In genomic region chr16:49346459-49346858, GRCh38 we compare ENCODE assay signal across 40 cellular contexts. TPM values are rescaled to one million over a fixed set of nuclear protein-coding genes. Genes with fewer than 3 reads are reported as not detected.
"Had no signal": no experiment of that assay in that cellular context is flagged by ENCODE, and none has a peak within 500 bp of the region (broad histone marks: within the 10 kb centered on the region; RNA-seq: fewer than 3 reads in every experiment).

No MANE protein-coding gene starts in this region.

- H3K9me3 ChIP-seq: adrenal gland, ascending aorta, body of pancreas, breast epithelium had no signal

- H3K36me3 Mint-ChIP-seq: activated naive CD4-positive, alpha-beta T cell treated with anti-CD3 and anti-CD28 coated beads, Interleukin-2, amount 10 ng/mL, durations not matched to agents 7 days and 5 days; activated naive CD4-positive, alpha-beta T cell treated with anti-CD3 and anti-CD28 coated beads, Interleukin-2, amount 50 U/mL, for 24 hours; activated naive CD4-positive, alpha-beta T cell treated with anti-CD3 and anti-CD28 coated beads, Interleukin-2, amount 50 U/mL, for 72 hours; activated naive CD8-positive, alpha-beta T cell; activated naive CD8-positive, alpha-beta T cell treated with anti-CD3 and anti-CD28 coated beads for 36 hours; activated naive CD8-positive, alpha-beta T cell treated with anti-CD3 and anti-CD28 coated beads, Interleukin-2, amount 10 ng/mL, durations not matched to agents 7 days and 5 days; brain had no signal

- H3K36me3 ChIP-seq: adrenal gland, ascending aorta, brain microvascular endothelial cell, breast epithelium, cardiac muscle cell had no signal

- H3K9me3 Mint-ChIP-seq: activated naive CD4-positive, alpha-beta T cell treated with anti-CD3 and anti-CD28 coated beads for 36 hours; activated naive CD4-positive, alpha-beta T cell treated with anti-CD3 and anti-CD28 coated beads, Interleukin-2, amount 10 ng/mL, durations not matched to agents 7 days and 5 days; activated naive CD4-positive, alpha-beta T cell treated with anti-CD3 and anti-CD28 coated beads, Interleukin-2, amount 50 U/mL, for 24 hours; activated naive CD4-positive, alpha-beta T cell treated with anti-CD3 and anti-CD28 coated beads, Interleukin-2, amount 50 U/mL, for 72 hours; activated naive CD8-positive, alpha-beta T cell treated with anti-CD3 and anti-CD28 coated beads for 36 hours; activated naive CD8-positive, alpha-beta T cell treated with anti-CD3 and anti-CD28 coated beads, Interleukin-2, amount 10 ng/mL, durations not matched to agents 7 days and 5 days; activated naive CD8-positive, alpha-beta T cell treated with anti-CD3 and anti-CD28 coated beads, Interleukin-2, amount 50 U/mL, for 24 hours; activated T-cell treated with anti-CD3 and anti-CD28 coated beads, Interleukin-2, amount 50 U/mL, for 24 hours; activated T-cell treated with anti-CD3 and anti-CD28 coated beads, Interleukin-2, amount 50 U/mL, for 4 hours; activated T-cell treated with anti-CD3 and anti-CD28 coated beads, Interleukin-2, amount 50 U/mL, for 72 hours; activated T-helper 1 cell treated with anti-CD3 and anti-CD28 coated beads, Interleukin-12 subunit alpha, Interleukin-12 subunit beta, Interleukin-2, Interleukin-4 antibody, amounts not matched to agents 30 ng/mL and 10 ng/mL and 1 ng/mL, durations not matched to agents 14 hours and 24 hours and 36 hours; activated T-helper 17 cell treated with anti-CD3 and anti-CD28 coated beads, Interleukin-2, amount 50 U/mL, for 72 hours; activated T-helper 2 cell treated with anti-CD3 and anti-CD28 coated beads, Interferon-gamma antibody, Interleukin-2, Interleukin-4, amounts not matched to agents 10 μg/mL and 5 μg/mL and 100 μg/mL, durations not matched to agents 14 hours and 24 hours and 36 hours; central memory CD8-positive, alpha-beta T cell had no signal

- H3K4me3 ChIP-seq: adrenal gland, ascending aorta, body of pancreas, breast epithelium, cardiac muscle cell had no signal

- H3K27ac Mint-ChIP-seq: activated naive CD4-positive, alpha-beta T cell treated with anti-CD3 and anti-CD28 coated beads for 36 hours; activated naive CD4-positive, alpha-beta T cell treated with anti-CD3 and anti-CD28 coated beads, Interleukin-2, amount 10 ng/mL, durations not matched to agents 7 days and 5 days; activated naive CD4-positive, alpha-beta T cell treated with anti-CD3 and anti-CD28 coated beads, Interleukin-2, amount 50 U/mL, for 24 hours; activated naive CD4-positive, alpha-beta T cell treated with anti-CD3 and anti-CD28 coated beads, Interleukin-2, amount 50 U/mL, for 72 hours; activated naive CD8-positive, alpha-beta T cell; activated naive CD8-positive, alpha-beta T cell treated with anti-CD3 and anti-CD28 coated beads for 36 hours; activated naive CD8-positive, alpha-beta T cell treated with anti-CD3 and anti-CD28 coated beads, Interleukin-2, amount 10 ng/mL, durations not matched to agents 7 days and 5 days; activated naive CD8-positive, alpha-beta T cell treated with anti-CD3 and anti-CD28 coated beads, Interleukin-2, amount 50 U/mL, for 24 hours; activated T-cell treated with anti-CD3 and anti-CD28 coated beads, Interleukin-2, amount 50 U/mL, for 24 hours; activated T-cell treated with anti-CD3 and anti-CD28 coated beads, Interleukin-2, amount 50 U/mL, for 72 hours; activated T-helper 1 cell treated with anti-CD3 and anti-CD28 coated beads, Interleukin-12 subunit alpha, Interleukin-12 subunit beta, Interleukin-2, Interleukin-4 antibody, amounts not matched to agents 30 ng/mL and 10 ng/mL and 1 ng/mL, durations not matched to agents 14 hours and 24 hours and 36 hours; activated T-helper 17 cell treated with anti-CD3 and anti-CD28 coated beads, Interleukin-2, amount 50 U/mL, for 72 hours; activated T-helper 2 cell treated with anti-CD3 and anti-CD28 coated beads, Interferon-gamma antibody, Interleukin-2, Interleukin-4, amounts not matched to agents 10 μg/mL and 5 μg/mL and 100 μg/mL, durations not matched to agents 14 hours and 24 hours and 36 hours; brain had no signal

- H3K4me3 Mint-ChIP-seq: activated naive CD4-positive, alpha-beta T cell treated with anti-CD3 and anti-CD28 coated beads for 36 hours; activated naive CD4-positive, alpha-beta T cell treated with anti-CD3 and anti-CD28 coated beads, Interleukin-2, amount 10 ng/mL, durations not matched to agents 7 days and 5 days; activated naive CD4-positive, alpha-beta T cell treated with anti-CD3 and anti-CD28 coated beads, Interleukin-2, amount 50 U/mL, for 24 hours; activated naive CD8-positive, alpha-beta T cell; activated naive CD8-positive, alpha-beta T cell treated with anti-CD3 and anti-CD28 coated beads for 36 hours; activated naive CD8-positive, alpha-beta T cell treated with anti-CD3 and anti-CD28 coated beads, Interleukin-2, amount 10 ng/mL, durations not matched to agents 7 days and 5 days; activated naive CD8-positive, alpha-beta T cell treated with anti-CD3 and anti-CD28 coated beads, Interleukin-2, amount 50 U/mL, for 24 hours; activated T-cell treated with anti-CD3 and anti-CD28 coated beads, Interleukin-2, amount 50 U/mL, for 24 hours; activated T-cell treated with anti-CD3 and anti-CD28 coated beads, Interleukin-2, amount 50 U/mL, for 4 hours; activated T-cell treated with anti-CD3 and anti-CD28 coated beads, Interleukin-2, amount 50 U/mL, for 72 hours; activated T-helper 1 cell treated with anti-CD3 and anti-CD28 coated beads, Interleukin-12 subunit alpha, Interleukin-12 subunit beta, Interleukin-2, Interleukin-4 antibody, amounts not matched to agents 30 ng/mL and 10 ng/mL and 1 ng/mL, durations not matched to agents 14 hours and 24 hours and 36 hours; activated T-helper 17 cell treated with anti-CD3 and anti-CD28 coated beads, Interleukin-2, amount 50 U/mL, for 72 hours; brain; central memory CD8-positive, alpha-beta T cell had no signal

- H3K27me3 ChIP-seq: ascending aorta, brain microvascular endothelial cell had no signal

- H3K27me3 Mint-ChIP-seq: activated naive CD8-positive, alpha-beta T cell treated with anti-CD3 and anti-CD28 coated beads, Interleukin-2, amount 10 ng/mL, durations not matched to agents 7 days and 5 days had no signal

- DNase-seq: activated effector memory CD4-positive, alpha-beta T cell treated with anti-CD3 and anti-CD28 coated beads, Interleukin-2, amount 50 U/mL, for 16 hours; activated effector memory CD4-positive, alpha-beta T cell treated with Interleukin-2 at 50 U/mL for 16 hours; activated gamma-delta T cell; activated gamma-delta T cell treated with Interleukin-2 at 50 U/mL for 16 hours; activated naive CD4-positive, alpha-beta T cell; activated naive CD4-positive, alpha-beta T cell treated with anti-CD3 and anti-CD28 coated beads, Interleukin-2, amount 50 U/mL, for 16 hours; activated naive CD4-positive, alpha-beta T cell treated with Interleukin-2 at 50 U/mL for 16 hours; activated naive CD8-positive, alpha-beta T cell treated with anti-CD3 and anti-CD28 coated beads for 36 hours; activated naive CD8-positive, alpha-beta T cell treated with anti-CD3 and anti-CD28 coated beads, Interleukin-2, amount 10 ng/mL, durations not matched to agents 7 days and 5 days; activated T-cell treated with anti-CD3 and anti-CD28 coated beads, Interleukin-2, amount 50 U/mL, for 24 hours; activated T-cell treated with anti-CD3 and anti-CD28 coated beads, Interleukin-2, amount 50 U/mL, for 4 hours; activated T-cell treated with anti-CD3 and anti-CD28 coated beads, Interleukin-2, amount 50 U/mL, for 72 hours; amniotic stem cell; amygdala; anterior cingulate cortex; aorta; body of pancreas; brain microvascular endothelial cell; central memory CD4-positive, alpha-beta T cell; cerebellar nuclear complex had no signal

- ATAC-seq: activated naive CD4-positive, alpha-beta T cell treated with anti-CD3 and anti-CD28 coated beads, Interleukin-2, amount 50 U/mL, for 72 hours; activated naive CD8-positive, alpha-beta T cell treated with anti-CD3 and anti-CD28 coated beads, Interleukin-2, amount 50 U/mL, for 24 hours; activated T-cell treated with anti-CD3 and anti-CD28 coated beads, Interleukin-2, amount 50 U/mL, for 4 hours; activated T-cell treated with anti-CD3 and anti-CD28 coated beads, Interleukin-2, amount 50 U/mL, for 72 hours; activated T-helper 17 cell treated with anti-CD3 and anti-CD28 coated beads, Interleukin-2, amount 50 U/mL, for 72 hours; body of pancreas had no signal

- H3K4me1 Mint-ChIP-seq: activated naive CD4-positive, alpha-beta T cell treated with anti-CD3 and anti-CD28 coated beads, Interleukin-2, amount 10 ng/mL, durations not matched to agents 7 days and 5 days; activated naive CD4-positive, alpha-beta T cell treated with anti-CD3 and anti-CD28 coated beads, Interleukin-2, amount 50 U/mL, for 24 hours; activated naive CD8-positive, alpha-beta T cell treated with anti-CD3 and anti-CD28 coated beads for 36 hours; activated naive CD8-positive, alpha-beta T cell treated with anti-CD3 and anti-CD28 coated beads, Interleukin-2, amount 10 ng/mL, durations not matched to agents 7 days and 5 days; activated naive CD8-positive, alpha-beta T cell treated with anti-CD3 and anti-CD28 coated beads, Interleukin-2, amount 50 U/mL, for 24 hours; brain; central memory CD8-positive, alpha-beta T cell had no signal

- H3K27ac ChIP-seq: adrenal gland, ascending aorta, body of pancreas, brain microvascular endothelial cell, breast epithelium, cardiac muscle cell had no signal

- H3K4me1 ChIP-seq: adrenal gland, ascending aorta, body of pancreas, breast epithelium had no signal

RNA-seq across cellular contexts. Expression of gene C16orf78, which starts 27.1 kb away (rescaled TPM):
- total RNA-seq: activated naive CD4-positive, alpha-beta T cell treated with anti-CD3 and anti-CD28 coated beads for 36 hours; activated naive CD4-positive, alpha-beta T cell treated with anti-CD3 and anti-CD28 coated beads, Interleukin-2, amount 50 U/mL, for 72 hours; activated naive CD8-positive, alpha-beta T cell treated with anti-CD3 and anti-CD28 coated beads for 36 hours; activated naive CD8-positive, alpha-beta T cell treated with anti-CD3 and anti-CD28 coated beads, Interleukin-2, amount 10 ng/mL, durations not matched to agents 7 days and 5 days; activated T-cell treated with anti-CD3 and anti-CD28 coated beads, Interleukin-2, amount 50 U/mL, for 4 hours; activated T-cell treated with anti-CD3 and anti-CD28 coated beads, Interleukin-2, amount 50 U/mL, for 72 hours; activated T-helper 1 cell treated with anti-CD3 and anti-CD28 coated beads, Interleukin-12 subunit alpha, Interleukin-12 subunit beta, Interleukin-2, Interleukin-4 antibody, amounts not matched to agents 30 ng/mL and 10 ng/mL and 1 ng/mL, durations not matched to agents 14 hours and 24 hours and 36 hours; activated T-helper 17 cell treated with anti-CD3 and anti-CD28 coated beads, Interleukin-2, amount 50 U/mL, for 72 hours; activated T-helper 2 cell treated with anti-CD3 and anti-CD28 coated beads, Interferon-gamma antibody, Interleukin-2, Interleukin-4, amounts not matched to agents 10 μg/mL and 5 μg/mL and 100 μg/mL, durations not matched to agents 14 hours and 24 hours and 36 hours; adrenal gland; aorta; ascending aorta; astrocyte; body of pancreas; breast epithelium; bronchial epithelial cell; cardiac muscle cell; cardiac septum; cerebellum; chondrocyte had no signal
